8 cellular contexts compared by ENCODE assay signal in the genomic region with DNA sequence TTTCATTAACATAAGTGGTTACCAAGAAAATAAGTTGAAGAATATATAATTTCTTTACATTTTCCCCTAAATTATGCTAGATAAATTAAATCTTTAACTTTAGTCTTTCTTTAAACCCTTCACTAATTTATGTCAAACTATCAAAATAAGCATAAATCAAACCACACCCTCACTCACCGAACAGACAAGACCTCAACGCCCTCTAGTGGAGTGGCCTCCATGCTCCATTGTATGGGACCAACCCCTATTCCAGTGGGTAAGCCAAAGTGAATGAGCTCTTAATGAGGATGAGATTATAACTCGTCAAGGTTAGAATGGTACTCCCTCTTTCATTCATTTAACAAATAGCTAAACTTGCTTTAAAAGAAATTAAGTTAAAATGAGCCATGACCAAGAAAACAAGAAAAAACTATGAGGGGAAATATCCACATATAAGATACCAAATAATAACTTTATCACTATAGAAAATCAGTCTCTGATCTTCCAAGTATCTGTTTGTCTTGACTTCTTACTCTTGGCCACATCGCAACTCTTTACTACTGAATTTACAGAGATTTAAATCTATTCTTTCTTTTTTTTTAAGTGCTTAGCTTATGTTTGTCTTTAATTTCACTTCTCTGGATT. TPM values are rescaled to one million over a fixed set of nuclear protein-coding genes. Genes with fewer than 3 reads are reported as not detected.
DNase-seq lines count a peak whose midpoint lies in the region; ATAC-seq, FAIRE-seq and TF ChIP-seq lines count a peak whose summit lies in the region.

No MANE protein-coding gene starts in this region.

- H3K4me1 ChIP-seq in Caco-2, result no peaks in the 10 kb centered on the region

- H3K4me1 Mint-ChIP-seq in Caco-2 (ENCODE audit: low read depth, unreplicated experiment) (peaks cover 6% of the 10 kb centered on the region), osteocyte (ENCODE audit: unreplicated experiment) (peaks cover 1% of the 10 kb centered on the region)
- H3K4me1 Mint-ChIP-seq in activated T-helper 17 cell treated with anti-CD3 and anti-CD28 coated beads, Interleukin-2, amount 50 U/mL, for 72 hours, result peaks cover 6% of the 10 kb centered on the region

- H3K4me3 ChIP-seq in Caco-2 (ENCODE audit: low read depth, low read length), result no peak overlapping the region

- H3K36me3 Mint-ChIP-seq in Caco-2 (ENCODE audit: insufficient read depth, unreplicated experiment) (no peaks in the 10 kb centered on the region), osteocyte (ENCODE audit: unreplicated experiment) (no peaks in the 10 kb centered on the region)
- H3K36me3 Mint-ChIP-seq in activated T-helper 17 cell treated with anti-CD3 and anti-CD28 coated beads, Interleukin-2, amount 50 U/mL, for 72 hours (ENCODE audit: low read depth), result no peaks in the 10 kb centered on the region

- no peak for FAIRE-seq in urothelium cell line (lab: Jason Lieb, UNC)

- no peaks in the 10 kb centered on the region for H3K9me3 ChIP-seq in Caco-2

- H3K4me3 Mint-ChIP-seq in Caco-2 (ENCODE audit: unreplicated experiment) (no peak overlapping the region), osteocyte (ENCODE audit: unreplicated experiment) (no peak overlapping the region)
- no peak overlapping the region for H3K4me3 Mint-ChIP-seq in activated T-helper 17 cell treated with anti-CD3 and anti-CD28 coated beads, Interleukin-2, amount 50 U/mL, for 72 hours

- peak; percentile 91 for ATAC-seq in HG03442 (IDR thresholded peaks at IDR 0.05; ENCODE audit: unreplicated experiment)
- ATAC-seq in activated T-helper 17 cell treated with anti-CD3 and anti-CD28 coated beads, Interleukin-2, amount 50 U/mL, for 72 hours (replicated peaks), result peak; percentile 89

- H3K27me3 Mint-ChIP-seq in Caco-2 (ENCODE audit: insufficient read depth, unreplicated experiment), result no peaks in the 10 kb centered on the region
- peaks cover 4% of the 10 kb centered on the region for H3K27me3 Mint-ChIP-seq in activated T-helper 17 cell treated with anti-CD3 and anti-CD28 coated beads, Interleukin-2, amount 50 U/mL, for 72 hours
- H3K27me3 Mint-ChIP-seq in osteocyte (ENCODE audit: unreplicated experiment), result no peaks in the 10 kb centered on the region

- TF ChIP-seq CTCF in Caco-2 (IDR thresholded peaks at IDR 0.05; ENCODE audit: insufficient read depth in 1 of 2, low read depth in 1 of 2, low read length in 1 of 2, severe bottlenecking in 1 of 2, unreplicated experiment in 1 of 2) (peak; percentile 78 to 88), osteocyte (IDR thresholded peaks at IDR 0.05) (peak; percentile 88)

- H3K9me3 Mint-ChIP-seq in Caco-2 (ENCODE audit: unreplicated experiment) (no peaks in the 10 kb centered on the region), osteocyte (ENCODE audit: unreplicated experiment) (no peaks in the 10 kb centered on the region)
- H3K9me3 Mint-ChIP-seq in activated T-helper 17 cell treated with anti-CD3 and anti-CD28 coated beads, Interleukin-2, amount 50 U/mL, for 72 hours, result no peaks in the 10 kb centered on the region

- intact Hi-C loops in Caco-2 (cut with micrococcal nuclease; ENCODE audit: unreplicated experiment), result loop anchor here (1.0 to 5.0 kb wide), 2 partner anchors 65 to 115 kb away; no protein-coding TSS in a partner anchor

- DNase-seq in Caco-2 (peak; percentile 65 to 73), GM19240 (ENCODE audit: insufficient read length, low spot score) (peak; percentile 18), RKO (ENCODE audit: low spot score) (peak; percentile 66), fibroblast of the conjunctiva (ENCODE audit: low read depth) (peak; percentile 72), osteocyte (ENCODE audit: extremely low spot score, unreplicated experiment) (no peak), urothelium cell line (ENCODE audit: low spot score) (peak; percentile 67)

- CTCF ChIA-PET in Caco-2 (lab: Charles Lee), result interaction anchor here (0.6 to 1.8 kb wide), 10 partner anchors 16 to 213 kb away, joined by 3 to 29 read pairs (median 4); partner anchors contain the start of gene BBS12

- no TSS peak for BruUV-seq in Caco-2 (replicated peaks; lab: Mats Ljungman, UMichigan)

- H3K36me3 ChIP-seq in Caco-2 (ENCODE audit: control insufficient read depth, insufficient read depth, low read length), result no peaks in the 10 kb centered on the region

- H3K27ac Mint-ChIP-seq in Caco-2 (ENCODE audit: unreplicated experiment) (no peak overlapping the region), osteocyte (ENCODE audit: unreplicated experiment) (no peak overlapping the region)
- no peak overlapping the region for H3K27ac Mint-ChIP-seq in activated T-helper 17 cell treated with anti-CD3 and anti-CD28 coated beads, Interleukin-2, amount 50 U/mL, for 72 hours

- POLR2A ChIA-PET in Caco-2 (lab: Charles Lee), result no interaction called here

- no peaks in the 10 kb centered on the region for H3K27me3 ChIP-seq in Caco-2 (replicated peaks; ENCODE audit: control insufficient read depth, insufficient read depth, low read length)

RNA-seq across cellular contexts. Expression of gene BBS12, which starts 15.6 kb away (rescaled TPM):
- total RNA-seq in Caco-2 (2022) (2.6 and 2.7 TPM in 2 replicates), osteocyte (3.3 and 3.6 TPM in 2 replicates)
- 1 to 10 TPM; 1.6 to 2.2 TPM for total RNA-seq in activated T-helper 17 cell treated with anti-CD3 and anti-CD28 coated beads, Interleukin-2, amount 50 U/mL, for 72 hours
